Comparison of ENCODE assay signal across 22 cellular contexts in genomic region chr16:31704138-31704537, GRCh38.
DNase-seq lines count a peak whose midpoint lies in the region; FAIRE-seq and TF ChIP-seq lines count a peak whose summit lies in the region.
"Had no signal": no experiment of that assay in that cellular context is flagged by ENCODE, and none has a peak within 500 bp of the region (broad histone marks: within the 10 kb centered on the region; RNA-seq: fewer than 3 reads in every experiment).

No MANE protein-coding gene starts in this region.

- H3K4me3 ChIP-seq in Karpas-422 (ENCODE audit: low read length): no peak overlapping the region
- H3K4me3 ChIP-seq: A549, BLaER1, GM23248, K562 had no signal

- no peaks in the 10 kb centered on the region for H3K27me3 ChIP-seq in Karpas-422 (ENCODE audit: low read length)
- H3K27me3 ChIP-seq: BLaER1 had no signal

- H3K79me2 ChIP-seq in Karpas-422 (ENCODE audit: low read length): peaks cover 30% of the 10 kb centered on the region

- FAIRE-seq in H54 (lab: Jason Lieb, UNC): no peak
- FAIRE-seq: A549, G401.6, GM12892, GM18507, K562 had no signal

- H3K4me1 ChIP-seq in Karpas-422 (ENCODE audit: low read length): peaks cover 9% of the 10 kb centered on the region

- TF ChIP-seq POLR2A in H54 (IDR thresholded peaks at IDR 0.05; ENCODE audit: low read depth, low read length): no peak

- no peak overlapping the region for H3K27ac ChIP-seq in Karpas-422 (ENCODE audit: low read length)
- H3K27ac ChIP-seq: 22Rv1, A549, BLaER1, GM23248, HL-60 had no signal

- no peak overlapping the region for H2AFZ ChIP-seq in Karpas-422 (ENCODE audit: low read length)
- H2AFZ ChIP-seq: GM23248 had no signal

- peaks cover 18% of the 10 kb centered on the region; the same call in 1 of the 2 replicates for H3K36me3 ChIP-seq in Karpas-422 (ENCODE audit: insufficient read depth, low read length)

- peak; percentile 44 for DNase-seq in DMS 273 (lab: John Stamatoyannopoulos, UW; ENCODE audit: unreplicated experiment)
- DNase-seq in DMS 273 treated with DMSO at 0.1 percent for 48 hours (lab: John Stamatoyannopoulos, UW): no peak
- peak; percentile 14 for DNase-seq in Karpas-422
- DNase-seq in cerebellum (ENCODE audit: low spot score): peak; percentile 20
- DNase-seq in NK-92 treated with Interleukin-12 subunit alpha and Interleukin-12 subunit beta, amount 100 ng/mL, for 24 hours (lab: John Stamatoyannopoulos, UW): no peak
- no peak for DNase-seq in H54 (ENCODE audit: insufficient read length, low spot score)
- DNase-seq in GDM1 (lab: John Stamatoyannopoulos, UW): no peak
- DNase-seq: CD4-positive, alpha-beta memory T cell; DMS53; DND-41; EL; GM23248; HCEC 1CT; IMR-90 had no signal

- H3K4me2 ChIP-seq in Karpas-422 (ENCODE audit: low read depth, low read length, poor library complexity, severe bottlenecking): no peak overlapping the region
- H3K4me2 ChIP-seq: A549, BLaER1 had no signal

- no peak overlapping the region for H3K9ac ChIP-seq in Karpas-422 (ENCODE audit: low read length)
- H3K9ac ChIP-seq: BLaER1, GM23248 had no signal

- no peaks in the 10 kb centered on the region for H3K9me2 ChIP-seq in Karpas-422 (replicated peaks; ENCODE audit: insufficient read depth, low read length)

- no peaks in the 10 kb centered on the region for H3K9me3 ChIP-seq in Karpas-422 (ENCODE audit: low read length)
- H3K9me3 ChIP-seq: A549, BLaER1 had no signal

- H4K20me1 ChIP-seq in Karpas-422 (ENCODE audit: insufficient read depth, low read depth, low read length): no peaks in the 10 kb centered on the region

Comparison
In these comparisons a context has a peak if more than half of its experiments do, and no peak if none do; other contexts are left out.
1. DNase-seq: peak in DMS 273 (single experiment), Karpas-422 (single experiment) and cerebellum (single experiment); none in DMS 273 treated with DMSO at 0.1 percent for 48 hours (single experiment), NK-92 treated with Interleukin-12 subunit alpha and Interleukin-12 subunit beta, amount 100 ng/mL, for 24 hours (single experiment), H54 (single experiment) and GDM1 (single experiment).